ENCODE assay signal across 9 cellular contexts in genomic region chr1:226679303-226679702, GRCh38. TPM values are rescaled to one million over a fixed set of nuclear protein-coding genes. Genes with fewer than 3 reads are reported as not detected.
DNase-seq lines count a peak whose midpoint lies in the region; ATAC-seq and TF ChIP-seq lines count a peak whose summit lies in the region.
"Had no signal": no experiment of that assay in that cellular context is flagged by ENCODE, and none has a peak within 500 bp of the region (broad histone marks: within the 10 kb centered on the region; RNA-seq: fewer than 3 reads in every experiment).

No MANE protein-coding gene starts in this region.

- H3K27me3 ChIP-seq in colonic mucosa (no peaks in the 10 kb centered on the region), neural progenitor cell (peaks cover 35% of the 10 kb centered on the region)

- peaks cover 0 to 3% (median 0%) of the 10 kb centered on the region in 3 donors for H3K27me3 Mint-ChIP-seq in CD14-positive monocyte (ENCODE audit: low read depth in 3 of 3)
- peaks cover 7% of the 10 kb centered on the region for H3K27me3 Mint-ChIP-seq in neural progenitor cell (ENCODE audit: insufficient read depth, low read depth)

- TF ChIP-seq CTCF in CD14-positive monocyte (IDR thresholded peaks at IDR 0.05) = no peak
- TF ChIP-seq CTCF in colonic mucosa (IDR thresholded peaks at IDR 0.05) = no peak
- no peak for TF ChIP-seq CTCF in neural progenitor cell (IDR thresholded peaks at IDR 0.05)

- no peaks in the 10 kb centered on the region for H3K79me2 ChIP-seq in neural progenitor cell (ENCODE audit: low read depth)

- H3K27ac Mint-ChIP-seq in CD14-positive monocyte (peak overlapping the region; percentile 99 to 100 (median 99)), neural progenitor cell (no peak overlapping the region)

- peaks cover 23 to 28% of the 10 kb centered on the region in 2 donors for H3K36me3 Mint-ChIP-seq in CD14-positive monocyte
- peaks cover 5% of the 10 kb centered on the region for H3K36me3 Mint-ChIP-seq in neural progenitor cell

- H3K27ac ChIP-seq in KOPT-K1 (ENCODE audit: low read depth, low read length, poor library complexity, severe bottlenecking) (peak overlapping the region; percentile 81), colonic mucosa (peak overlapping the region; percentile 59), neural progenitor cell (no peak overlapping the region)

- H3K9me3 Mint-ChIP-seq in CD14-positive monocyte (peaks cover 0 to 2% (median 0%) of the 10 kb centered on the region in 7 donors), neural progenitor cell (no peaks in the 10 kb centered on the region)

- H3K4me3 ChIP-seq in colonic mucosa (no peak overlapping the region), neural progenitor cell (no peak overlapping the region)

- H3K4me2 ChIP-seq in neural progenitor cell = peak overlapping the region; percentile 76

- no peak for ATAC-seq in GM19452 (IDR thresholded peaks at IDR 0.05; ENCODE audit: unreplicated experiment)
- ATAC-seq in HG02588 (IDR thresholded peaks at IDR 0.05; ENCODE audit: unreplicated experiment) = no peak

- H3K36me3 ChIP-seq in KOPT-K1 (ENCODE audit: insufficient read depth, low read length) = no peaks in the 10 kb centered on the region
- H3K36me3 ChIP-seq in colonic mucosa = no peaks in the 10 kb centered on the region
- no peaks in the 10 kb centered on the region for H3K36me3 ChIP-seq in neural progenitor cell

- no peak overlapping the region for H2AFZ ChIP-seq in neural progenitor cell (replicated peaks)

- H3K4me3 Mint-ChIP-seq in CD14-positive monocyte (peak overlapping the region; percentile 77 to 94), neural progenitor cell (peak overlapping the region; percentile 76)

- no peaks in the 10 kb centered on the region for H4K20me1 ChIP-seq in neural progenitor cell (ENCODE audit: low read depth)

- peaks cover 14% of the 10 kb centered on the region for H3F3A ChIP-seq in neural progenitor cell (ENCODE audit: low read depth)

- intact Hi-C loops in CD14-positive monocyte (cut with micrococcal nuclease) (loop anchor here in 1 of 2 donors (5.0 kb wide), 2 partner anchors 37 to 38 kb away; no protein-coding TSS in a partner anchor), colonic mucosa (cut with DNase I) (no loop called here)

- H3K9me3 ChIP-seq in KOPT-K1 (ENCODE audit: insufficient read depth, low read length, poor library complexity, severe bottlenecking) (no peaks in the 10 kb centered on the region), colonic mucosa (no peaks in the 10 kb centered on the region), neural progenitor cell (ENCODE audit: low read depth) (no peaks in the 10 kb centered on the region)

- H3K4me1 Mint-ChIP-seq in CD14-positive monocyte (peaks cover 79% of the 10 kb centered on the region), neural progenitor cell (peaks cover 72% of the 10 kb centered on the region)

- DNase-seq in CD14-positive monocyte (ENCODE audit: low spot score) = no peak
- no peak for DNase-seq in colonic mucosa
- no peak for DNase-seq in neural progenitor cell (ENCODE audit: low spot score)
- DNase-seq in cerebellar cortex (ENCODE audit: low spot score) = no peak
- no peak for DNase-seq in DMS 273 (lab: John Stamatoyannopoulos, UW; ENCODE audit: unreplicated experiment)
- DNase-seq: NCI-H1417 treated with DMSO at 0.1 percent for 48 hours had no signal

- H3K4me1 ChIP-seq in colonic mucosa (no peaks in the 10 kb centered on the region), neural progenitor cell (peaks cover 42% of the 10 kb centered on the region)

- H3K9ac ChIP-seq in colonic mucosa (ENCODE audit: low read depth in 2 of 2, low read length in 2 of 2) = peak overlapping the region; percentile 17 to 66
- H3K9ac ChIP-seq in neural progenitor cell = no peak overlapping the region

RNA-seq across cellular contexts. Expression of gene ITPKB, which starts 59.8 kb away (rescaled TPM):
- 10 to 100 TPM in 1 of 2 donors, 1 to 10 TPM in 1; 7.3 to 10.2 TPM for polyA plus RNA-seq in CD14-positive monocyte
- 10 to 100 TPM; 11.6 to 16.9 TPM for total RNA-seq in colonic mucosa
- 1.6 and 4.5 TPM in 2 replicates for total RNA-seq in neural progenitor cell (ENCODE audit: low replicate concordance)
